Comparison of ENCODE assay signal across 1 cellular context in genomic region chr1:94209425-94209824, GRCh38.
TF ChIP-seq lines count a peak whose summit lies in the region.

No MANE protein-coding gene starts in this region.

TF ChIP-seq in HepG2, 621 proteins besides CTCF, POLR2A, EP300 and RAD21 (continued from another document and continues in another):
- TF ChIP-seq PRDM4 (CRISPR knock-in tag; IDR thresholded peaks at IDR 0.05; ENCODE audit: borderline replicate concordance), result no peak
- TF ChIP-seq ZNF362 (CRISPR knock-in tag; IDR thresholded peaks at IDR 0.05; ENCODE audit: borderline replicate concordance), result no peak
- TF ChIP-seq ARID3A (IDR thresholded peaks at IDR 0.05; ENCODE audit: low read depth, low read length), result peak; percentile 75; the same call in 1 of the 2 replicates
- 0 out of 2 replicates have a peak, but pooled peaks have one; percentile 25 for TF ChIP-seq FOXK1 (CRISPR knock-in tag; IDR thresholded peaks at IDR 0.05; ENCODE audit: borderline replicate concordance, low read depth)
- no peak for TF ChIP-seq NFIB (CRISPR knock-in tag; IDR thresholded peaks at IDR 0.05; ENCODE audit: borderline replicate concordance)
- TF ChIP-seq ZNF550 (CRISPR knock-in tag; IDR thresholded peaks at IDR 0.05; ENCODE audit: borderline replicate concordance), result no peak
- TF ChIP-seq ARNTL (CRISPR knock-in tag; IDR thresholded peaks at IDR 0.05), result no peak
- TF ChIP-seq ZNF460 (CRISPR knock-in tag; IDR thresholded peaks at IDR 0.05; ENCODE audit: borderline replicate concordance), result no peak
- no peak for TF ChIP-seq ZMYM2 (CRISPR knock-in tag; IDR thresholded peaks at IDR 0.05)
- TF ChIP-seq MZF1 (CRISPR knock-in tag; IDR thresholded peaks at IDR 0.05; ENCODE audit: borderline replicate concordance), result no peak
- no peak for TF ChIP-seq BCLAF1 (IDR thresholded peaks at IDR 0.05)
- peak; percentile 38; the same call in 1 of the 2 replicates for TF ChIP-seq RARA (CRISPR knock-in tag; IDR thresholded peaks at IDR 0.05)
- no peak for TF ChIP-seq ZNF558 (CRISPR knock-in tag; IDR thresholded peaks at IDR 0.05; ENCODE audit: borderline replicate concordance)
- no peak for TF ChIP-seq KDM3A (CRISPR knock-in tag; IDR thresholded peaks at IDR 0.05; ENCODE audit: low read depth)
- no peak for TF ChIP-seq SKI (IDR thresholded peaks at IDR 0.05; ENCODE audit: partially characterized antibody)
- peak; percentile 19 for TF ChIP-seq TEAD3 (CRISPR knock-in tag; optimal IDR thresholded peaks at IDR 0.05; ENCODE audit: borderline replicate concordance)
- no peak for TF ChIP-seq ZNF569 (CRISPR knock-in tag; IDR thresholded peaks at IDR 0.05; ENCODE audit: borderline replicate concordance)
- TF ChIP-seq JUNB (CRISPR knock-in tag; IDR thresholded peaks at IDR 0.05; ENCODE audit: borderline replicate concordance), result no peak
- peak; percentile 79; the same call in 1 of the 2 replicates for TF ChIP-seq MIXL1 (CRISPR knock-in tag; IDR thresholded peaks at IDR 0.05)
- TF ChIP-seq ZNF670 (CRISPR knock-in tag; IDR thresholded peaks at IDR 0.05; ENCODE audit: borderline replicate concordance), result no peak
- no peak for TF ChIP-seq ZFAT (CRISPR knock-in tag; conservative IDR thresholded peaks at IDR 0.05)
- peak in 1 of 2 experiments; percentile 37; a peak in 1 of 4 replicates for TF ChIP-seq ATF4 (CRISPR knock-in tag; IDR thresholded peaks at IDR 0.05)
- TF ChIP-seq ZNF160 (CRISPR knock-in tag; IDR thresholded peaks at IDR 0.05), result no peak
- TF ChIP-seq IKZF5 (CRISPR knock-in tag; IDR thresholded peaks at IDR 0.05), result no peak
- TF ChIP-seq ZFP36L2 (CRISPR knock-in tag; IDR thresholded peaks at IDR 0.05), result no peak
- no peak for TF ChIP-seq ZFP36 (IDR thresholded peaks at IDR 0.05; ENCODE audit: borderline replicate concordance, low read depth, low read length, partially characterized antibody)
- TF ChIP-seq HNF4A (CRISPR knock-in tag; IDR thresholded peaks at IDR 0.05), result peak; percentile 78
- TF ChIP-seq REXO4 (CRISPR knock-in tag; IDR thresholded peaks at IDR 0.05; ENCODE audit: borderline replicate concordance), result no peak
- no peak for TF ChIP-seq CREB1 (IDR thresholded peaks at IDR 0.05)
- no peak for TF ChIP-seq CREB1 (CRISPR knock-in tag; IDR thresholded peaks at IDR 0.05)
- TF ChIP-seq ZSCAN31 (CRISPR knock-in tag; IDR thresholded peaks at IDR 0.05; ENCODE audit: low read depth), result no peak
- no peak for TF ChIP-seq GLMP (CRISPR knock-in tag; IDR thresholded peaks at IDR 0.05; ENCODE audit: borderline replicate concordance)
- TF ChIP-seq ZNF713 (CRISPR knock-in tag; IDR thresholded peaks at IDR 0.05), result no peak
- TF ChIP-seq ZNF652 (CRISPR knock-in tag; IDR thresholded peaks at IDR 0.05; ENCODE audit: borderline replicate concordance, low read depth), result no peak
- no peak for TF ChIP-seq TRAFD1 (CRISPR knock-in tag; IDR thresholded peaks at IDR 0.05; ENCODE audit: borderline replicate concordance)
- TF ChIP-seq AFF4 (CRISPR knock-in tag; IDR thresholded peaks at IDR 0.05), result no peak
- no peak for TF ChIP-seq ZNF34 (CRISPR knock-in tag; IDR thresholded peaks at IDR 0.05; ENCODE audit: borderline replicate concordance)
- no peak for TF ChIP-seq KMT2B (CRISPR knock-in tag; IDR thresholded peaks at IDR 0.05)
- TF ChIP-seq ETS1 (CRISPR knock-in tag; IDR thresholded peaks at IDR 0.05), result no peak
